ENCODE assay signal across 9 cellular contexts in genomic region chr15:95929232-95929846, GRCh38.
A peak's percentile ranks its signal among the peaks of the same experiment; 100 is the strongest.
DNase-seq lines count a peak whose midpoint lies in the region; ATAC-seq, FAIRE-seq and TF ChIP-seq lines count a peak whose summit lies in the region.
"Had no signal": no experiment of that assay in that cellular context is flagged by ENCODE, and none has a peak within 500 bp of the region (broad histone marks: within the 10 kb centered on the region; RNA-seq: fewer than 3 reads in every experiment).

No MANE protein-coding gene starts in this region.

- no peak overlapping the region for H2AFZ ChIP-seq in astrocyte (ENCODE audit: low read depth, low read length)

- TF ChIP-seq POLR2A in gastrocnemius medialis (IDR thresholded peaks at IDR 0.05) = no peak

- H3K4me2 ChIP-seq in astrocyte (ENCODE audit: low read length) = no peak overlapping the region

- no peak overlapping the region for H3K9ac ChIP-seq in astrocyte (ENCODE audit: low read length)
- no peak overlapping the region for H3K9ac ChIP-seq in endodermal cell (ENCODE audit: extremely low read depth, low read length, poor library complexity, severe bottlenecking)

- H3K9me3 Mint-ChIP-seq in astrocyte (ENCODE audit: unreplicated experiment) = no peaks in the 10 kb centered on the region
- H3K9me3 Mint-ChIP-seq in stimulated activated naive B cell treated with anti-CD40 and anti-IgM and Interleukin-4, amounts not matched to agents 10 μg/mL and 1 μg/mL and 100 μg/mL, for 72 hours = no peaks in the 10 kb centered on the region
- H3K9me3 Mint-ChIP-seq in endodermal cell = no peaks in the 10 kb centered on the region

- 79 to 89% methylated on average over 3 to 7 of the region's 7 CpGs for WGBS in endodermal cell (ENCODE audit: insufficient coverage in 1 of 2, insufficient read length in 1 of 2), 2 experiments

- ATAC-seq in GM21447 (IDR thresholded peaks at IDR 0.05; ENCODE audit: unreplicated experiment) (peak; percentile 97), gastrocnemius medialis (no peak)
- no peak for ATAC-seq in stimulated activated naive B cell treated with anti-CD40 and anti-IgM and Interleukin-4, amounts not matched to agents 10 μg/mL and 1 μg/mL and 100 μg/mL, for 72 hours (replicated peaks)

- no peak for FAIRE-seq in astrocyte (lab: Jason Lieb, UNC)

- H3K27me3 Mint-ChIP-seq in astrocyte (ENCODE audit: low read depth, unreplicated experiment) (peaks cover 23% of the 10 kb centered on the region), endodermal cell (ENCODE audit: insufficient read depth) (peaks cover 33% of the 10 kb centered on the region)
- no peaks in the 10 kb centered on the region for H3K27me3 Mint-ChIP-seq in stimulated activated naive B cell treated with anti-CD40 and anti-IgM and Interleukin-4, amounts not matched to agents 10 μg/mL and 1 μg/mL and 100 μg/mL, for 72 hours

- H3K27me3 ChIP-seq in astrocyte (ENCODE audit: insufficient read depth, low read length) = no peaks in the 10 kb centered on the region
- H3K27me3 ChIP-seq in gastrocnemius medialis = no peaks in the 10 kb centered on the region
- H3K27me3 ChIP-seq in endodermal cell (ENCODE audit: control insufficient read depth, insufficient read depth, low read length, poor library complexity, severe bottlenecking) = peaks cover under 1% of the 10 kb centered on the region

- no peaks in the 10 kb centered on the region for H4K20me1 ChIP-seq in astrocyte (ENCODE audit: insufficient read depth, low read length)

- TF ChIP-seq CTCF in GM12865 (IDR thresholded peaks at IDR 0.05; ENCODE audit: insufficient read depth, low read depth, low read length, missing control alignments) = no peak
- TF ChIP-seq CTCF in astrocyte (IDR thresholded peaks at IDR 0.05; ENCODE audit: insufficient read depth, low read depth, low read length) = no peak
- TF ChIP-seq CTCF in gastrocnemius medialis (IDR thresholded peaks at IDR 0.05 in 4 of 5, conservative IDR thresholded peaks at IDR 0.05 in 1 of 5) = no peak
- TF ChIP-seq CTCF in endodermal cell (conservative IDR thresholded peaks at IDR 0.05) = no peak

- H3K79me2 ChIP-seq in astrocyte (ENCODE audit: insufficient read depth, low read length) = no peaks in the 10 kb centered on the region

- H3K36me3 Mint-ChIP-seq in astrocyte (ENCODE audit: low read depth, unreplicated experiment) = no peaks in the 10 kb centered on the region
- H3K36me3 Mint-ChIP-seq in stimulated activated naive B cell treated with anti-CD40 and anti-IgM and Interleukin-4, amounts not matched to agents 10 μg/mL and 1 μg/mL and 100 μg/mL, for 72 hours = no peaks in the 10 kb centered on the region
- H3K36me3 Mint-ChIP-seq in endodermal cell (ENCODE audit: low read depth) = no peaks in the 10 kb centered on the region

- in situ Hi-C loops in gastrocnemius medialis (cut with MboI; ENCODE audit: low sequenced_read_pairs in 4 of 4) = no loop called here

- intact Hi-C loops in gastrocnemius medialis (cut with DNase I; ENCODE audit: low total_unique reads) = loop anchor here (5.0 kb wide), 1 partner anchor 197 kb away; no protein-coding TSS in a partner anchor

- H3K36me3 ChIP-seq in astrocyte (ENCODE audit: insufficient read depth, low read length) (no peaks in the 10 kb centered on the region), gastrocnemius medialis (no peaks in the 10 kb centered on the region), endodermal cell (ENCODE audit: control insufficient read depth, insufficient read depth, low read length) (no peaks in the 10 kb centered on the region)

- H3K4me3 ChIP-seq in GM12865 (ENCODE audit: low read depth, low read length) = no peak overlapping the region
- no peak overlapping the region for H3K4me3 ChIP-seq in Jurkat, Clone E6-1 (ENCODE audit: low read length)
- H3K4me3 ChIP-seq in astrocyte (ENCODE audit: insufficient read depth, low read depth, low read length) = no peak overlapping the region
- H3K4me3 ChIP-seq in gastrocnemius medialis = no peak overlapping the region
- H3K4me3 ChIP-seq in endodermal cell (ENCODE audit: low read length) = no peak overlapping the region

- no peak overlapping the region for H3K27ac ChIP-seq in astrocyte (ENCODE audit: low read depth, low read length)
- no peak overlapping the region for H3K27ac ChIP-seq in gastrocnemius medialis
- H3K27ac ChIP-seq in endodermal cell (ENCODE audit: low read depth, low read length) = no peak overlapping the region

- H3K4me1 ChIP-seq in astrocyte (ENCODE audit: insufficient read depth, low read length) (no peaks in the 10 kb centered on the region), gastrocnemius medialis (no peaks in the 10 kb centered on the region), endodermal cell (ENCODE audit: control insufficient read depth, insufficient read depth, low read length) (peaks cover 18% of the 10 kb centered on the region)

- H3K27ac Mint-ChIP-seq in astrocyte (ENCODE audit: unreplicated experiment) (no peak overlapping the region), endodermal cell (no peak overlapping the region)
- no peak overlapping the region for H3K27ac Mint-ChIP-seq in stimulated activated naive B cell treated with anti-CD40 and anti-IgM and Interleukin-4, amounts not matched to agents 10 μg/mL and 1 μg/mL and 100 μg/mL, for 72 hours

- H3K4me1 Mint-ChIP-seq in astrocyte (ENCODE audit: low read depth, unreplicated experiment) = peaks cover 20% of the 10 kb centered on the region
- no peaks in the 10 kb centered on the region for H3K4me1 Mint-ChIP-seq in stimulated activated naive B cell treated with anti-CD40 and anti-IgM and Interleukin-4, amounts not matched to agents 10 μg/mL and 1 μg/mL and 100 μg/mL, for 72 hours
- peaks cover 12% of the 10 kb centered on the region for H3K4me1 Mint-ChIP-seq in endodermal cell

- DNase-seq in GM12865 (ENCODE audit: low read depth) = peak; percentile 72
- DNase-seq in Jurkat, Clone E6-1 (ENCODE audit: low read depth, low spot score) = peak; percentile 98
- DNase-seq in astrocyte (ENCODE audit: low read depth) = peak; percentile 52
- DNase-seq in gastrocnemius medialis = no peak
- DNase-seq in stimulated activated naive B cell treated with anti-CD40 and anti-IgM and Interleukin-4, amounts not matched to agents 10 μg/mL and 1 μg/mL and 100 μg/mL, for 72 hours = no peak
- no peak for DNase-seq in endodermal cell
- no peak for DNase-seq in activated CD8-positive, alpha-beta memory T cell treated with anti-CD3 and anti-CD28 coated beads, Interleukin-2, amount 50 U/mL, for 4 hours
- DNase-seq: DMS53 had no signal

- H3K4me3 Mint-ChIP-seq in astrocyte (ENCODE audit: unreplicated experiment) (no peak overlapping the region), endodermal cell (no peak overlapping the region)
- no peak overlapping the region for H3K4me3 Mint-ChIP-seq in stimulated activated naive B cell treated with anti-CD40 and anti-IgM and Interleukin-4, amounts not matched to agents 10 μg/mL and 1 μg/mL and 100 μg/mL, for 72 hours

- no peaks in the 10 kb centered on the region for H3K9me3 ChIP-seq in astrocyte (ENCODE audit: insufficient read depth, low read depth, low read length)
- no peaks in the 10 kb centered on the region for H3K9me3 ChIP-seq in gastrocnemius medialis
- no peaks in the 10 kb centered on the region for H3K9me3 ChIP-seq in endodermal cell (ENCODE audit: control insufficient read depth, low read length)

Comparison
In these comparisons a context has a peak if more than half of its experiments do, and no peak if none do; other contexts are left out.
1. DNase-seq: peak in GM12865 (single experiment), Jurkat, Clone E6-1 (single experiment) and astrocyte (single experiment); none in gastrocnemius medialis (0 of 2), stimulated activated naive B cell treated with anti-CD40 and anti-IgM and Interleukin-4, amounts not matched to agents 10 μg/mL and 1 μg/mL and 100 μg/mL, for 72 hours (single experiment), endodermal cell (single experiment) and activated CD8-positive, alpha-beta memory T cell treated with anti-CD3 and anti-CD28 coated beads, Interleukin-2, amount 50 U/mL, for 4 hours (single experiment).